Comparison of ENCODE assay signal across 19 cellular contexts in genomic region chr18:76425299-76426101, GRCh38.
DNase-seq lines count a peak whose midpoint lies in the region; ATAC-seq, FAIRE-seq and TF ChIP-seq lines count a peak whose summit lies in the region.
"Had no signal": no experiment of that assay in that cellular context is flagged by ENCODE, and none has a peak within 500 bp of the region (broad histone marks: within the 10 kb centered on the region; RNA-seq: fewer than 3 reads in every experiment).

No MANE protein-coding gene starts in this region.

- CTCF ChIA-PET in H1 (lab: Charles Lee; ENCODE audit: partially characterized antibody) = interaction anchor here (0.8 to 2.4 kb wide), 25 partner anchors 8 to 291 kb away, joined by 3 to 33 read pairs (median 5); no protein-coding TSS in a partner anchor

- H3K9me3 ChIP-seq in H1 (ENCODE audit: insufficient read depth in 2 of 2, low read depth in 1 of 2, low read length in 1 of 2) (no peaks in the 10 kb centered on the region), mesenchymal stem cell (ENCODE audit: control insufficient read depth, low read length) (no peaks in the 10 kb centered on the region)
- H3K9me3 ChIP-seq: left lung, prostate gland, SK-N-SH, stomach had no signal

- H3K27me3 ChIP-seq in H1 (replicated peaks in 1 of 4; ENCODE audit: control insufficient read depth in 3 of 4, extremely low read depth in 1 of 4, insufficient read depth in 3 of 4, low read length in 3 of 4) (no peaks in the 10 kb centered on the region; a peak in 1 of 7 replicates), mesenchymal stem cell (ENCODE audit: control insufficient read depth in 1 of 2, insufficient read depth in 1 of 2, low read length in 2 of 2) (no peaks in the 10 kb centered on the region)
- H3K27me3 ChIP-seq: left lung, stomach had no signal

- peaks cover 0 to 18% of the 10 kb centered on the region in 2 experiments; a peak in 2 of 4 replicates for H3K79me2 ChIP-seq in H1 (ENCODE audit: control insufficient read depth in 1 of 2, insufficient read depth in 2 of 2, low read length in 2 of 2)

- TF ChIP-seq CTCF in H1 (IDR thresholded peaks at IDR 0.05; ENCODE audit: control extremely low read depth in 1 of 3, insufficient read depth in 1 of 3, low read depth in 1 of 3, low read length in 3 of 3) = no peak

- H2BK12ac ChIP-seq in H1 (ENCODE audit: low read depth, low read length) = 0 out of 2 replicates have a peak overlapping the region, but pooled peaks have one; percentile 68
- no peak overlapping the region for H2BK12ac ChIP-seq in mesenchymal stem cell (ENCODE audit: low read length in 2 of 2)

- peaks cover 2 to 4% of the 10 kb centered on the region in 2 experiments for H4K20me1 ChIP-seq in H1 (replicated peaks in 1 of 2; ENCODE audit: control insufficient read depth in 1 of 2, insufficient read depth in 2 of 2, low read length in 2 of 2)

- 51% methylated on average over 18 of the region's 18 CpGs; no CpG with 5 or more reads in 1 of the 2 experiments for WGBS in H1 (ENCODE audit: extremely low coverage in 1 of 2, insufficient coverage in 1 of 2, insufficient read length in 1 of 2, insufficient replicate concordance in 2 of 2, low coverage in 1 of 2, low lambda C conversion rate in 2 of 2, missing lambda C conversion rate in 1 of 2), 2 experiments
- 72% methylated on average over 17 of the region's 18 CpGs for WGBS in mesenchymal stem cell

- no peak overlapping the region; a peak in 1 of 7 replicates for H3K9ac ChIP-seq in H1 (replicated peaks in 1 of 4; ENCODE audit: extremely low read depth in 1 of 4, low read depth in 3 of 4, low read length in 3 of 4)
- no peak overlapping the region for H3K9ac ChIP-seq in mesenchymal stem cell (ENCODE audit: low read length)
- H3K9ac ChIP-seq: SK-N-SH had no signal

- H2BK5ac ChIP-seq in H1 (ENCODE audit: low read depth, low read length) (no peak overlapping the region), mesenchymal stem cell (ENCODE audit: low read depth, low read length, poor library complexity, severe bottlenecking) (no peak overlapping the region)

- H4K5ac ChIP-seq in H1 (ENCODE audit: insufficient read length, low read depth, low read length) = no peak overlapping the region

- H3K36me3 ChIP-seq in H1 (ENCODE audit: control insufficient read depth in 2 of 4, insufficient read depth in 4 of 4, low read length in 3 of 4) (no peaks in the 10 kb centered on the region), mesenchymal stem cell (ENCODE audit: control insufficient read depth in 1 of 2, insufficient read depth in 2 of 2, low read depth in 1 of 2, low read length in 2 of 2) (peaks cover 4 to 13% of the 10 kb centered on the region in 2 experiments)
- H3K36me3 ChIP-seq: left lung, prostate gland, stomach had no signal

- TF ChIP-seq EP300 in H1 (IDR thresholded peaks at IDR 0.05; ENCODE audit: borderline replicate concordance in 1 of 2, low read depth in 2 of 2, low read length in 2 of 2) = no peak

- no peaks in the 10 kb centered on the region; the same call in 1 of the 2 replicates for H3K79me1 ChIP-seq in H1 (ENCODE audit: low read depth, low read length)
- H3K79me1 ChIP-seq in mesenchymal stem cell (replicated peaks; ENCODE audit: low read length, poor library complexity, severe bottlenecking) = peaks cover 19% of the 10 kb centered on the region

- H4K8ac ChIP-seq in H1 (ENCODE audit: extremely low read depth, insufficient read depth, low read length) (no peak overlapping the region), mesenchymal stem cell (ENCODE audit: low read length) (no peak overlapping the region)

- no peak for FAIRE-seq in H1 (lab: Jason Lieb, UNC)
- FAIRE-seq: colon had no signal

- H3K14ac ChIP-seq in H1 (ENCODE audit: insufficient read length) (no peak overlapping the region), mesenchymal stem cell (ENCODE audit: low read length in 2 of 2) (no peak overlapping the region)

- H3K4me1 ChIP-seq in H1 (replicated peaks in 1 of 4; ENCODE audit: control insufficient read depth in 3 of 4, insufficient read depth in 4 of 4, low read length in 3 of 4) (peaks cover 0 to 16% (median 7%) of the 10 kb centered on the region in 4 experiments; a peak in 4 of 7 replicates), mesenchymal stem cell (ENCODE audit: control insufficient read depth, insufficient read depth, low read depth, low read length) (peaks cover 8% of the 10 kb centered on the region)

- TF ChIP-seq POLR2A in H1 (IDR thresholded peaks at IDR 0.05; ENCODE audit: control extremely low read depth in 1 of 2, low read depth in 2 of 2, low read length in 2 of 2) = no peak

- H2BK20ac ChIP-seq in H1 (ENCODE audit: low read length) = no peak overlapping the region

- no peak overlapping the region for H3K4me3 ChIP-seq in H1 (ENCODE audit: extremely low read depth in 1 of 4, insufficient read depth in 2 of 4, low read depth in 3 of 4, low read length in 4 of 4)
- H3K4me3 ChIP-seq in mesenchymal stem cell (ENCODE audit: insufficient read depth in 1 of 2, low read depth in 1 of 2, low read length in 2 of 2) = no peak overlapping the region
- H3K4me3 ChIP-seq: left lung, prostate gland, stomach had no signal

- H3K23me2 ChIP-seq in H1 (ENCODE audit: low read depth, low read length) = no peaks in the 10 kb centered on the region

- TF ChIP-seq RAD21 in H1 (IDR thresholded peaks at IDR 0.05 in 1 of 2, conservative IDR thresholded peaks at IDR 0.05 in 1 of 2; ENCODE audit: low read depth in 2 of 2, low read length in 2 of 2) = no peak

- H4K91ac ChIP-seq in H1 (replicated peaks; ENCODE audit: insufficient read length, low read length) (no peak overlapping the region), mesenchymal stem cell (ENCODE audit: low read length) (no peak overlapping the region)

- intact Hi-C loops in Right ventricle myocardium superior (cut with DNase I) = no loop called here

- H3K4me2 ChIP-seq in H1 (ENCODE audit: insufficient read depth in 1 of 2, low read depth in 2 of 2, low read length in 2 of 2) (peak overlapping the region in 1 of 2 experiments; percentile 49; a peak in 2 of 4 replicates), mesenchymal stem cell (ENCODE audit: low read length, poor library complexity, severe bottlenecking) (no peak overlapping the region)
- H3K4me2 ChIP-seq: SK-N-SH had no signal

- ATAC-seq in Right ventricle myocardium superior (ENCODE audit: poor library complexity) = no peak
- ATAC-seq in HG02970 (IDR thresholded peaks at IDR 0.05; ENCODE audit: low FRiP score, unreplicated experiment) = no peak
- no peak for ATAC-seq in HG03139 (IDR thresholded peaks at IDR 0.05; ENCODE audit: unreplicated experiment)
- ATAC-seq: left lung had no signal

- no peak overlapping the region for H3K4ac ChIP-seq in H1 (replicated peaks; ENCODE audit: insufficient read length, low read depth, low read length)
- H3K4ac ChIP-seq in mesenchymal stem cell (ENCODE audit: low read depth in 1 of 2, low read length in 2 of 2) = no peak overlapping the region

- no peak overlapping the region for H3K56ac ChIP-seq in H1 (replicated peaks; ENCODE audit: insufficient read length, low read depth, low read length)

- H3K27ac ChIP-seq in H1 (ENCODE audit: low read depth, low read length) (no peak overlapping the region), mesenchymal stem cell (ENCODE audit: low read length, poor library complexity, severe bottlenecking) (no peak overlapping the region)
- H3K27ac ChIP-seq: epithelial cell of prostate, left lung, prostate gland, stomach had no signal

- H2AK5ac ChIP-seq in H1 (ENCODE audit: low read depth, low read length) = no peak overlapping the region
- no peak overlapping the region for H2AK5ac ChIP-seq in mesenchymal stem cell (ENCODE audit: low read length, severe bottlenecking)

- H3K18ac ChIP-seq in H1 (ENCODE audit: extremely low read depth, low read length) = no peak overlapping the region; the same call in 1 of the 2 replicates
- H3K18ac ChIP-seq in mesenchymal stem cell (ENCODE audit: low read depth in 1 of 2, low read length in 2 of 2) = no peak overlapping the region

- POLR2A ChIA-PET in H1 (lab: Charles Lee; ENCODE audit: partially characterized antibody) = interaction anchor here (0.8 kb wide), 1 partner anchor 17 kb away, joined by 3 read pairs; no protein-coding TSS in a partner anchor

- H2AFZ ChIP-seq in H1 (ENCODE audit: low read length) (no peak overlapping the region), mesenchymal stem cell (ENCODE audit: low read depth, low read length) (no peak overlapping the region)

- H3K23ac ChIP-seq in H1 (ENCODE audit: insufficient read length) (no peak overlapping the region), mesenchymal stem cell (ENCODE audit: low read length in 2 of 2) (no peak overlapping the region)

- DNase-seq in AG20443 (ENCODE audit: low spot score) = peak; percentile 53
- peak; percentile 30 for DNase-seq in HCEC 1CT
- peak; percentile 15 to 46 for DNase-seq in H1 (ENCODE audit: low read depth in 1 of 2, low spot score in 2 of 2)
- DNase-seq in mesenchymal stem cell = peak; percentile 40
- no peak for DNase-seq in NCI-H1092 treated with DMSO at 0.1 percent for 48 hours (lab: John Stamatoyannopoulos, UW)
- no peak for DNase-seq in Right ventricle myocardium superior
- DNase-seq: activated CD4-positive, alpha-beta T cell treated with anti-CD3 and anti-CD28 coated beads, Interleukin-2, amount 50 U/mL, for 48 hours; anterior cingulate cortex; Calu3; Kasumi-1; NCI-H1694; SK-N-SH; stomach had no signal

- H2BK15ac ChIP-seq in H1 (ENCODE audit: low read length) (no peak overlapping the region), mesenchymal stem cell (ENCODE audit: low read depth, poor library complexity, severe bottlenecking) (no peak overlapping the region)

- H2BK120ac ChIP-seq in H1 (replicated peaks; ENCODE audit: low read depth, low read length) = no peak overlapping the region
- no peak overlapping the region for H2BK120ac ChIP-seq in mesenchymal stem cell (ENCODE audit: low read depth, low read length)

TF ChIP-seq in H1, 55 proteins besides CTCF, POLR2A, EP300 and RAD21:
- 0 out of 4 replicates have a peak, but pooled peaks of 1 of the 2 experiments have one; percentile 26 for TF ChIP-seq SIN3A (conservative IDR thresholded peaks at IDR 0.05 in 1 of 2, IDR thresholded peaks at IDR 0.05 in 1 of 2; ENCODE audit: low read depth in 1 of 2, low read length in 2 of 2)
- no peak for TF ChIP-seq TCF12 (IDR thresholded peaks at IDR 0.05; ENCODE audit: low read depth, low read length)
- TF ChIP-seq, protein P1, sequence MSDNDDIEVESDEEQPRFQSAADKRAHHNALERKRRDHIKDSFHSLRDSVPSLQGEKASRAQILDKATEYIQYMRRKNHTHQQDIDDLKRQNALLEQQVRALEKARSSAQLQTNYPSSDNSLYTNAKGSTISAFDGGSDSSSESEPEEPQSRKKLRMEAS (IDR thresholded peaks at IDR 0.05) = peak; percentile 46; the same call in 1 of the 2 replicates

Comparison
In these comparisons a context has a peak if more than half of its experiments do, and no peak if none do; other contexts are left out.
1. DNase-seq: peak in AG20443 (single experiment), HCEC 1CT (single experiment), H1 (2 of 2) and mesenchymal stem cell (single experiment); none in NCI-H1092 treated with DMSO at 0.1 percent for 48 hours (single experiment) and Right ventricle myocardium superior (single experiment).